2 cellular contexts compared by ENCODE assay signal in the genomic region with DNA sequence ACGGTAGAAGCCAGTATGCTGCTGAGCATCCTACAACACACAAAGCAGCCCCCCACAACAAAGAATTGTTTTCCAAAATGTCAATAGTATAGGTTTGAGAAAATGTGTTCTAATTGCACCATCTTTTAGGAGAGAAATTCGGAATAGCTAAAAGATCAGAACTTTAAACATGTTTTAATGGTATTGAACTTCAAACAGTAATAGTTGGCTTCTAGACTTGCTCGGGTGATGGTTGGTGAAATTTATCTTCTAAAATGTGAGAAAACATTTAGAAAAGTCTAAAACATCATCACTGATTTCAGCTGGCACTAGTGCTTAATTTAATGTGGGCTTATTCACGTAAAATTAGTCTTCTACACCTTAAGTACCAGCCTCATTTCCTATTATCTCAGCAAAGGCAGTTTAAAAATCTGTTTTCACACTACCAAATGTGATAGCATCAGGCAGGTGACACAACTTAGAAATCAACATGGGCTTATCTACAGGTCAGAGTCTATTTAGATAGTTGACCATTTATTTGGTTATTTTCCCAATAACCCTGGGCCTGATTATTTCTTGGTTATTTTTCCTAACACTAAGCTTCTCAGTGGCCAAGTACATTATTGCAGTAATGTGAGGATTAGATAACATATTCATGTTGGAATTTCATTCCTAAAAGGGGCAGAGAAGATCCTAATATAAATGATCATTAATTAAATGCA.
A peak's percentile ranks its signal among the peaks of the same experiment; 100 is the strongest.
TF ChIP-seq lines count a peak whose summit lies in the region.

No MANE protein-coding gene starts in this region.

TF ChIP-seq in liver, 16 proteins besides CTCF, POLR2A, EP300 and RAD21:
- TF ChIP-seq GABPA (IDR thresholded peaks at IDR 0.05 in 1 of 2, conservative IDR thresholded peaks at IDR 0.05 in 1 of 2) = peak in 1 of 2 donors; percentile 51
- TF ChIP-seq, protein P1, sequence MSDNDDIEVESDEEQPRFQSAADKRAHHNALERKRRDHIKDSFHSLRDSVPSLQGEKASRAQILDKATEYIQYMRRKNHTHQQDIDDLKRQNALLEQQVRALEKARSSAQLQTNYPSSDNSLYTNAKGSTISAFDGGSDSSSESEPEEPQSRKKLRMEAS (IDR thresholded peaks at IDR 0.05) = peak; percentile 73
- TF ChIP-seq JUND (IDR thresholded peaks at IDR 0.05) = peak; percentile 33 to 75
- no peak for TF ChIP-seq TAF1 (conservative IDR thresholded peaks at IDR 0.05)
- peak; percentile 77 for TF ChIP-seq SP1 (IDR thresholded peaks at IDR 0.05)
- TF ChIP-seq, protein P2, sequence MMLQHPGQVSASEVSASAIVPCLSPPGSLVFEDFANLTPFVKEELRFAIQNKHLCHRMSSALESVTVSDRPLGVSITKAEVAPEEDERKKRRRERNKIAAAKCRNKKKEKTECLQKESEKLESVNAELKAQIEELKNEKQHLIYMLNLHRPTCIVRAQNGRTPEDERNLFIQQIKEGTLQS (IDR thresholded peaks at IDR 0.05) = no peak
- peak; percentile 59 for TF ChIP-seq YY1 (IDR thresholded peaks at IDR 0.05)
- TF ChIP-seq HNF4G (IDR thresholded peaks at IDR 0.05) = peak; percentile 74
- TF ChIP-seq FOXA2 (IDR thresholded peaks at IDR 0.05) = peak; percentile 90
- peak; percentile 93 to 96 for TF ChIP-seq HNF4A (conservative IDR thresholded peaks at IDR 0.05)
- peak in 1 of 2 donors; percentile 31 for TF ChIP-seq EGR1 (IDR thresholded peaks at IDR 0.05; ENCODE audit: low read depth in 2 of 2)
- TF ChIP-seq, protein P3, sequence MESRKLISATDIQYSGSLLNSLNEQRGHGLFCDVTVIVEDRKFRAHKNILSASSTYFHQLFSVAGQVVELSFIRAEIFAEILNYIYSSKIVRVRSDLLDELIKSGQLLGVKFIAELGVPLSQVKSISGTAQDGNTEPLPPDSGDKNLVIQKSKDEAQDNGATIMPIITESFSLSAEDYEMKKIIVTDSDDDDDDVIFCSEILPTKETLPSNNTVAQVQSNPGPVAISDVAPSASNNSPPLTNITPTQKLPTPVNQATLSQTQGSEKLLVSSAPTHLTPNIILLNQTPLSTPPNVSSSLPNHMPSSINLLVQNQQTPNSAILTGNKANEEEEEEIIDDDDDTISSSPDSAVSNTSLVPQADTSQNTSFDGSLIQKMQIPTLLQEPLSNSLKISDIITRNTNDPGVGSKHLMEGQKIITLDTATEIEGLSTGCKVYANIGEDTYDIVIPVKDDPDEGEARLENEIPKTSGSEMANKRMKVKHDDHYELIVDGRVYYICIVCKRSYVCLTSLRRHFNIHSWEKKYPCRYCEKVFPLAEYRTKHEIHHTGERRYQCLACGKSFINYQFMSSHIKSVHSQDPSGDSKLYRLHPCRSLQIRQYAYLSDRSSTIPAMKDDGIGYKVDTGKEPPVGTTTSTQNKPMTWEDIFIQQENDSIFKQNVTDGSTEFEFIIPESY (IDR thresholded peaks at IDR 0.05) = peak; percentile 67
- TF ChIP-seq RXRA (IDR thresholded peaks at IDR 0.05) = peak; percentile 54 to 83
- TF ChIP-seq, protein P4, sequence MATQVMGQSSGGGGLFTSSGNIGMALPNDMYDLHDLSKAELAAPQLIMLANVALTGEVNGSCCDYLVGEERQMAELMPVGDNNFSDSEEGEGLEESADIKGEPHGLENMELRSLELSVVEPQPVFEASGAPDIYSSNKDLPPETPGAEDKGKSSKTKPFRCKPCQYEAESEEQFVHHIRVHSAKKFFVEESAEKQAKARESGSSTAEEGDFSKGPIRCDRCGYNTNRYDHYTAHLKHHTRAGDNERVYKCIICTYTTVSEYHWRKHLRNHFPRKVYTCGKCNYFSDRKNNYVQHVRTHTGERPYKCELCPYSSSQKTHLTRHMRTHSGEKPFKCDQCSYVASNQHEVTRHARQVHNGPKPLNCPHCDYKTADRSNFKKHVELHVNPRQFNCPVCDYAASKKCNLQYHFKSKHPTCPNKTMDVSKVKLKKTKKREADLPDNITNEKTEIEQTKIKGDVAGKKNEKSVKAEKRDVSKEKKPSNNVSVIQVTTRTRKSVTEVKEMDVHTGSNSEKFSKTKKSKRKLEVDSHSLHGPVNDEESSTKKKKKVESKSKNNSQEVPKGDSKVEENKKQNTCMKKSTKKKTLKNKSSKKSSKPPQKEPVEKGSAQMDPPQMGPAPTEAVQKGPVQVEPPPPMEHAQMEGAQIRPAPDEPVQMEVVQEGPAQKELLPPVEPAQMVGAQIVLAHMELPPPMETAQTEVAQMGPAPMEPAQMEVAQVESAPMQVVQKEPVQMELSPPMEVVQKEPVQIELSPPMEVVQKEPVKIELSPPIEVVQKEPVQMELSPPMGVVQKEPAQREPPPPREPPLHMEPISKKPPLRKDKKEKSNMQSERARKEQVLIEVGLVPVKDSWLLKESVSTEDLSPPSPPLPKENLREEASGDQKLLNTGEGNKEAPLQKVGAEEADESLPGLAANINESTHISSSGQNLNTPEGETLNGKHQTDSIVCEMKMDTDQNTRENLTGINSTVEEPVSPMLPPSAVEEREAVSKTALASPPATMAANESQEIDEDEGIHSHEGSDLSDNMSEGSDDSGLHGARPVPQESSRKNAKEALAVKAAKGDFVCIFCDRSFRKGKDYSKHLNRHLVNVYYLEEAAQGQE (IDR thresholded peaks at IDR 0.05) = no peak
- TF ChIP-seq FOXA1 (IDR thresholded peaks at IDR 0.05) = peak; percentile 65
- no peak for TF ChIP-seq NR2F2 (IDR thresholded peaks at IDR 0.05)

TF ChIP-seq in HepG2, 621 proteins besides CTCF, POLR2A, EP300 and RAD21:
- TF ChIP-seq ZNF101 (CRISPR knock-in tag; IDR thresholded peaks at IDR 0.05; ENCODE audit: borderline replicate concordance, low read depth) = no peak
- no peak for TF ChIP-seq ZNF891 (CRISPR knock-in tag; IDR thresholded peaks at IDR 0.05)
- TF ChIP-seq TBX3 (IDR thresholded peaks at IDR 0.05; ENCODE audit: borderline replicate concordance) = no peak
- TF ChIP-seq JUNB (CRISPR knock-in tag; IDR thresholded peaks at IDR 0.05; ENCODE audit: borderline replicate concordance) = no peak
- TF ChIP-seq, protein P5, sequence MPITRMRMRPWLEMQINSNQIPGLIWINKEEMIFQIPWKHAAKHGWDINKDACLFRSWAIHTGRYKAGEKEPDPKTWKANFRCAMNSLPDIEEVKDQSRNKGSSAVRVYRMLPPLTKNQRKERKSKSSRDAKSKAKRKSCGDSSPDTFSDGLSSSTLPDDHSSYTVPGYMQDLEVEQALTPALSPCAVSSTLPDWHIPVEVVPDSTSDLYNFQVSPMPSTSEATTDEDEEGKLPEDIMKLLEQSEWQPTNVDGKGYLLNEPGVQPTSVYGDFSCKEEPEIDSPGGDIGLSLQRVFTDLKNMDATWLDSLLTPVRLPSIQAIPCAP (CRISPR knock-in tag; IDR thresholded peaks at IDR 0.05; ENCODE audit: low read depth) = no peak
- TF ChIP-seq ZNF225 (CRISPR knock-in tag; IDR thresholded peaks at IDR 0.05) = no peak
- TF ChIP-seq NR2F2 (IDR thresholded peaks at IDR 0.05; ENCODE audit: borderline replicate concordance, low read depth) = no peak
- TF ChIP-seq FOXA1 (IDR thresholded peaks at IDR 0.05) = no peak
- no peak for TF ChIP-seq FOXA1 (CRISPR knock-in tag; IDR thresholded peaks at IDR 0.05)
- TF ChIP-seq ZNF672 (CRISPR knock-in tag; IDR thresholded peaks at IDR 0.05) = no peak
- TF ChIP-seq, protein P6, sequence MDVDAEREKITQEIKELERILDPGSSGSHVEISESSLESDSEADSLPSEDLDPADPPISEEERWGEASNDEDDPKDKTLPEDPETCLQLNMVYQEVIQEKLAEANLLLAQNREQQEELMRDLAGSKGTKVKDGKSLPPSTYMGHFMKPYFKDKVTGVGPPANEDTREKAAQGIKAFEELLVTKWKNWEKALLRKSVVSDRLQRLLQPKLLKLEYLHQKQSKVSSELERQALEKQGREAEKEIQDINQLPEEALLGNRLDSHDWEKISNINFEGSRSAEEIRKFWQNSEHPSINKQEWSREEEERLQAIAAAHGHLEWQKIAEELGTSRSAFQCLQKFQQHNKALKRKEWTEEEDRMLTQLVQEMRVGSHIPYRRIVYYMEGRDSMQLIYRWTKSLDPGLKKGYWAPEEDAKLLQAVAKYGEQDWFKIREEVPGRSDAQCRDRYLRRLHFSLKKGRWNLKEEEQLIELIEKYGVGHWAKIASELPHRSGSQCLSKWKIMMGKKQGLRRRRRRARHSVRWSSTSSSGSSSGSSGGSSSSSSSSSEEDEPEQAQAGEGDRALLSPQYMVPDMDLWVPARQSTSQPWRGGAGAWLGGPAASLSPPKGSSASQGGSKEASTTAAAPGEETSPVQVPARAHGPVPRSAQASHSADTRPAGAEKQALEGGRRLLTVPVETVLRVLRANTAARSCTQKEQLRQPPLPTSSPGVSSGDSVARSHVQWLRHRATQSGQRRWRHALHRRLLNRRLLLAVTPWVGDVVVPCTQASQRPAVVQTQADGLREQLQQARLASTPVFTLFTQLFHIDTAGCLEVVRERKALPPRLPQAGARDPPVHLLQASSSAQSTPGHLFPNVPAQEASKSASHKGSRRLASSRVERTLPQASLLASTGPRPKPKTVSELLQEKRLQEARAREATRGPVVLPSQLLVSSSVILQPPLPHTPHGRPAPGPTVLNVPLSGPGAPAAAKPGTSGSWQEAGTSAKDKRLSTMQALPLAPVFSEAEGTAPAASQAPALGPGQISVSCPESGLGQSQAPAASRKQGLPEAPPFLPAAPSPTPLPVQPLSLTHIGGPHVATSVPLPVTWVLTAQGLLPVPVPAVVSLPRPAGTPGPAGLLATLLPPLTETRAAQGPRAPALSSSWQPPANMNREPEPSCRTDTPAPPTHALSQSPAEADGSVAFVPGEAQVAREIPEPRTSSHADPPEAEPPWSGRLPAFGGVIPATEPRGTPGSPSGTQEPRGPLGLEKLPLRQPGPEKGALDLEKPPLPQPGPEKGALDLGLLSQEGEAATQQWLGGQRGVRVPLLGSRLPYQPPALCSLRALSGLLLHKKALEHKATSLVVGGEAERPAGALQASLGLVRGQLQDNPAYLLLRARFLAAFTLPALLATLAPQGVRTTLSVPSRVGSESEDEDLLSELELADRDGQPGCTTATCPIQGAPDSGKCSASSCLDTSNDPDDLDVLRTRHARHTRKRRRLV (CRISPR knock-in tag; IDR thresholded peaks at IDR 0.05) = no peak
- no peak for TF ChIP-seq KDM4B (CRISPR knock-in tag; IDR thresholded peaks at IDR 0.05)
- TF ChIP-seq ZNF232 (CRISPR knock-in tag; IDR thresholded peaks at IDR 0.05; ENCODE audit: borderline replicate concordance) = no peak
- TF ChIP-seq ZNF543 (CRISPR knock-in tag; IDR thresholded peaks at IDR 0.05) = no peak
- TF ChIP-seq ZNF331 (CRISPR knock-in tag; IDR thresholded peaks at IDR 0.05) = no peak
